In genomic region chrX:132219343-132219768, GRCh38 we compare ENCODE assay signal across 8 cellular contexts. TPM values are rescaled to one million over a fixed set of nuclear protein-coding genes. Genes with fewer than 3 reads are reported as not detected.
DNase-seq lines count a peak whose midpoint lies in the region; ATAC-seq and TF ChIP-seq lines count a peak whose summit lies in the region.

RAP2C (minus strand) TSS chrX:132219447; CDS start chrX:132217268, 2,179 bp downstream.

- no peaks in the 10 kb centered on the region for H3K4me1 ChIP-seq in ectodermal cell (ENCODE audit: control insufficient read depth, insufficient read depth, low read length)

- no peak for TF ChIP-seq CTCF in lower leg skin (IDR thresholded peaks at IDR 0.05)

- no peaks in the 10 kb centered on the region for H3K36me3 ChIP-seq in ectodermal cell (ENCODE audit: control insufficient read depth, insufficient read depth, low read length)

- TF ChIP-seq POLR2A in lower leg skin (IDR thresholded peaks at IDR 0.05): no peak

- intact Hi-C loops in lower leg skin (cut with DNase I; ENCODE audit: low total_unique reads): no loop called here

- H3K27me3 ChIP-seq in ectodermal cell (ENCODE audit: control insufficient read depth, insufficient read depth, low read length, poor library complexity, severe bottlenecking): no peaks in the 10 kb centered on the region

- 11 to 14% methylated on average over 6 of the region's 6 CpGs for WGBS in ectodermal cell, 2 experiments
- WGBS in lower leg skin, 2 donors: 0 to 24% methylated on average over 3 to 6 of the region's 6 CpGs

- ATAC-seq in GM19351 (IDR thresholded peaks at IDR 0.05; ENCODE audit: unreplicated experiment) (peak; percentile 57), HG03457 (IDR thresholded peaks at IDR 0.05; ENCODE audit: unreplicated experiment) (peak; percentile 50)

- H3K9me3 ChIP-seq in ectodermal cell (ENCODE audit: control insufficient read depth, low read length): no peaks in the 10 kb centered on the region

- H3K4me3 ChIP-seq in ectodermal cell (ENCODE audit: insufficient read depth, low read depth, low read length) (peak within 1 kb of the TSS; percentile 65), lower leg skin (ENCODE audit: low read depth, poor library complexity, severe bottlenecking) (peak within 1 kb of the TSS; percentile 36)

- peak within 1 kb of the TSS; percentile 36 for H3K27ac ChIP-seq in ectodermal cell (ENCODE audit: insufficient read depth, low read depth, low read length, poor library complexity, severe bottlenecking)

- DNase-seq in C1 segment of cervical spinal cord (lab: John Stamatoyannopoulos, UW) (peak in 12 of 14 donors; percentile 4 to 52 (median 23)), NCI-H69 (lab: John Stamatoyannopoulos, UW) (peak; percentile 77), lower leg skin (ENCODE audit: low spot score in 2 of 2) (peak; percentile 61 to 93)
- DNase-seq in activated CD4-positive, alpha-beta T cell treated with anti-CD3 and anti-CD28 coated beads, Interleukin-2, amount 50 U/mL, for 4 hours: peak; percentile 34 to 48
- peak; percentile 8 to 45 (median 22) for DNase-seq in stimulated activated CD4-positive, alpha-beta T cell treated with anti-CD3 and anti-CD28 coated beads, TNF-alpha, amount 100 ng/mL, for 24 hours (ENCODE audit: low read depth in 3 of 3)

RNA-seq across cellular contexts. Expression of gene RAP2C, which starts in this region (rescaled TPM):
- polyA plus RNA-seq in ectodermal cell (2013, experiment 1 of 4): 26.1 TPM
- polyA plus RNA-seq in ectodermal cell (2013, experiment 2 of 4): 28.2 TPM
- 25.1 TPM for polyA plus RNA-seq in ectodermal cell (2013, experiment 3 of 4)
- polyA plus RNA-seq in ectodermal cell (2013, experiment 4 of 4): 26.5 TPM
- 10 to 100 TPM; 12.7 to 14.1 (median 13.6) TPM for total RNA-seq in lower leg skin

Comparison
In these comparisons a context has a peak if more than half of its experiments do, and no peak if none do; other contexts are left out.
1. Peak in every context shown above with its lines: DNase-seq, ATAC-seq, H3K4me3 ChIP-seq and H3K27ac ChIP-seq.
2. DNase-seq: peak in every context shown above with its lines; median percentile 77 in NCI-H69; 77 in lower leg skin; 41 in activated CD4-positive, alpha-beta T cell treated with anti-CD3 and anti-CD28 coated beads, Interleukin-2, amount 50 U/mL, for 4 hours; 23 in C1 segment of cervical spinal cord; 22 in stimulated activated CD4-positive, alpha-beta T cell treated with anti-CD3 and anti-CD28 coated beads, TNF-alpha, amount 100 ng/mL, for 24 hours.